In the genomic region with DNA sequence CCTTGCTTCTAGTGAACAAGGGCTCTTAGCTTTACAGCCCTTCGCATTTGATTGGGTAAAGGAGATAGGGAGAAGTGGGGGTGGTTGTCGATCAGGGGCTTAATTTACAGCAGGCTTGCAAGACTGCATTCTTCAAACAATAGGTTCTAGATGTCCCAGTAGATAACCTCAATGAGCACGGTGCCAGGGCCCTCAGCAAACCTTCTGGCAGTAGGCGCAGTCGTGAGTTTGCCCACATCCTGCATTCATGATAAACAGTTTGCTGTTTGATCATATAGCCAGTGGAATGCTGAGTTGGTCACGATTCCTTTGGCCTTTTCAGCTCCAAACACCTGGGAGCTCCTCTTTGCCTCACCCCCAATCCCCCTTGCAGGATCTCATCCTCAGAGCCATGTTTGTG, we compare ENCODE assay signal across 26 cellular contexts. TPM values are rescaled to one million over a fixed set of nuclear protein-coding genes. Genes with fewer than 3 reads are reported as not detected.
DNase-seq lines count a peak whose midpoint lies in the region; ATAC-seq, FAIRE-seq and TF ChIP-seq lines count a peak whose summit lies in the region.
"Had no signal": no experiment of that assay in that cellular context is flagged by ENCODE, and none has a peak within 500 bp of the region (broad histone marks: within the 10 kb centered on the region; RNA-seq: fewer than 3 reads in every experiment).

No MANE protein-coding gene starts in this region.

- peaks cover 46% of the 10 kb centered on the region for H3K4me1 Mint-ChIP-seq in activated CD4-positive, alpha-beta T cell treated with anti-CD3 and anti-CD28 coated beads for 36 hours
- peaks cover 21% of the 10 kb centered on the region for H3K4me1 Mint-ChIP-seq in CD4-positive, alpha-beta T cell (ENCODE audit: low read depth)
- peaks cover 22% of the 10 kb centered on the region; the same call in 1 of the 2 replicates for H3K4me1 Mint-ChIP-seq in WTC11
- peaks cover 8 to 34% of the 10 kb centered on the region in 2 donors for H3K4me1 Mint-ChIP-seq in effector memory CD8-positive, alpha-beta T cell (ENCODE audit: low read depth in 2 of 2)

- H3K4me3 Mint-ChIP-seq in activated CD4-positive, alpha-beta T cell treated with anti-CD3 and anti-CD28 coated beads for 36 hours: no peak overlapping the region
- peak overlapping the region; percentile 45 for H3K4me3 Mint-ChIP-seq in CD4-positive, alpha-beta T cell
- H3K4me3 Mint-ChIP-seq in WTC11: no peak overlapping the region
- no peak overlapping the region for H3K4me3 Mint-ChIP-seq in effector memory CD8-positive, alpha-beta T cell
- H3K4me3 Mint-ChIP-seq: GM23338; stimulated activated memory B cell treated with anti-CD40 and anti-IgM and Interleukin-4, amounts not matched to agents 10 μg/mL and 1 μg/mL and 100 μg/mL, for 72 hours had no signal

- peaks cover 9% of the 10 kb centered on the region for H3K9me3 Mint-ChIP-seq in activated CD4-positive, alpha-beta T cell treated with anti-CD3 and anti-CD28 coated beads for 36 hours (ENCODE audit: low read depth)
- H3K9me3 Mint-ChIP-seq in CD4-positive, alpha-beta T cell: peaks cover 3% of the 10 kb centered on the region
- peaks cover 12% of the 10 kb centered on the region for H3K9me3 Mint-ChIP-seq in WTC11
- peaks cover 0 to 6% of the 10 kb centered on the region in 2 donors for H3K9me3 Mint-ChIP-seq in effector memory CD8-positive, alpha-beta T cell

- peak overlapping the region; percentile 58 for H3K27ac ChIP-seq in CD4-positive, alpha-beta T cell (ENCODE audit: low read depth, low read length)
- no peak overlapping the region for H3K27ac ChIP-seq in kidney (ENCODE audit: low read depth in 2 of 2, low read length in 2 of 2)
- H3K27ac ChIP-seq: brain microvascular endothelial cell, gastroesophageal sphincter, upper lobe of left lung had no signal

- no peaks in the 10 kb centered on the region for H3K4me1 ChIP-seq in kidney (ENCODE audit: control insufficient read depth in 1 of 2, insufficient read depth in 1 of 2, low read depth in 1 of 2, low read length in 2 of 2)
- H3K4me1 ChIP-seq: gastroesophageal sphincter had no signal

- H3K4me3 ChIP-seq in kidney (ENCODE audit: low read length in 2 of 2): no peak overlapping the region
- H3K4me3 ChIP-seq: gastroesophageal sphincter, GM23338, K562, smooth muscle cell, upper lobe of left lung had no signal

- POLR2A ChIA-PET in activated CD4-positive, alpha-beta T cell treated with anti-CD3 and anti-CD28 coated beads for 36 hours (lab: Charles Lee): no interaction called here
- POLR2A ChIA-PET in CD4-positive, alpha-beta T cell (lab: Charles Lee): interaction anchor here (1.5 to 2.8 kb wide), 2 partner anchors 10 to 11 kb away, joined by 3 to 6 read pairs; no protein-coding TSS in a partner anchor
- POLR2A ChIA-PET in WTC11 (lab: Charles Lee): no interaction called here

- intact Hi-C loops in activated CD4-positive, alpha-beta T cell treated with anti-CD3 and anti-CD28 coated beads for 36 hours (cut with DNase I, micrococcal nuclease): no loop called here
- intact Hi-C loops in CD4-positive, alpha-beta T cell (cut with DNase I, micrococcal nuclease): no loop called here
- intact Hi-C loops in kidney (cut with DNase I): no loop called here

- H3K9me3 ChIP-seq in CD4-positive, alpha-beta T cell (ENCODE audit: control insufficient read depth, low read length): peaks cover 16% of the 10 kb centered on the region
- H3K9me3 ChIP-seq in kidney (ENCODE audit: control insufficient read depth in 1 of 2, low read length in 2 of 2): no peaks in the 10 kb centered on the region
- H3K9me3 ChIP-seq: gastroesophageal sphincter, upper lobe of left lung had no signal

- FAIRE-seq in kidney (lab: Jason Lieb, UNC): no peak
- FAIRE-seq: K562 had no signal

- CTCF ChIA-PET in activated CD4-positive, alpha-beta T cell treated with anti-CD3 and anti-CD28 coated beads for 36 hours (lab: Charles Lee): interaction anchor here (0.6 to 3.0 kb wide), 2 partner anchors 28 to 110 kb away, joined by 3 to 13 read pairs; partner anchors contain the start of gene SUN5
- CTCF ChIA-PET in CD4-positive, alpha-beta T cell (lab: Charles Lee): no interaction called here
- CTCF ChIA-PET in WTC11 (lab: Charles Lee): interaction anchor here (3.0 kb wide), 1 partner anchor 19 kb away, joined by 16 read pairs; no protein-coding TSS in a partner anchor

- no peak for DNase-seq in activated CD4-positive, alpha-beta T cell treated with anti-CD3 and anti-CD28 coated beads for 36 hours
- DNase-seq in activated CD4-positive, alpha-beta T cell treated with anti-CD3 and anti-CD28 coated beads, Interleukin-2, amount 50 U/mL, for 1 hour: no peak
- peak in 1 of 10 experiments; percentile 33 for DNase-seq in CD4-positive, alpha-beta T cell
- peak; percentile 2 for DNase-seq in WTC11 (ENCODE audit: low spot score)
- DNase-seq in kidney: peak; percentile 21
- no peak for DNase-seq in NCI-H187 treated with DMSO at 0.1 percent for 48 hours (lab: John Stamatoyannopoulos, UW)
- no peak for DNase-seq in effector memory CD8-positive, alpha-beta T cell
- DNase-seq: 8988T, brain microvascular endothelial cell, C1 segment of cervical spinal cord, dermis blood vessel endothelial cell, DMS79, NCI-H1092 treated with DMSO at 0.1 percent for 48 hours, NCI-H748 treated with DMSO at 0.1 percent for 48 hours, upper lobe of left lung had no signal

- H3K27me3 Mint-ChIP-seq in activated CD4-positive, alpha-beta T cell treated with anti-CD3 and anti-CD28 coated beads for 36 hours: no peaks in the 10 kb centered on the region
- H3K27me3 Mint-ChIP-seq in CD4-positive, alpha-beta T cell: no peaks in the 10 kb centered on the region
- H3K27me3 Mint-ChIP-seq in WTC11 (ENCODE audit: low read depth): no peaks in the 10 kb centered on the region
- no peaks in the 10 kb centered on the region for H3K27me3 Mint-ChIP-seq in effector memory CD8-positive, alpha-beta T cell
- H3K27me3 Mint-ChIP-seq: progenitor cell of endocrine pancreas; stimulated activated memory B cell treated with anti-CD40 and anti-IgM and Interleukin-4, amounts not matched to agents 10 μg/mL and 1 μg/mL and 100 μg/mL, for 72 hours had no signal

- H3K36me3 ChIP-seq in kidney (ENCODE audit: control insufficient read depth in 1 of 2, insufficient read depth in 2 of 2, low read length in 2 of 2): no peaks in the 10 kb centered on the region
- H3K36me3 ChIP-seq: brain microvascular endothelial cell, gastroesophageal sphincter, upper lobe of left lung had no signal

- H3K27me3 ChIP-seq in CD4-positive, alpha-beta T cell (ENCODE audit: control insufficient read depth, insufficient read depth, low read length): no peaks in the 10 kb centered on the region
- H3K27me3 ChIP-seq: brain microvascular endothelial cell, upper lobe of left lung had no signal

- no peak for ATAC-seq in activated CD4-positive, alpha-beta T cell treated with anti-CD3 and anti-CD28 coated beads for 36 hours
- ATAC-seq in CD4-positive, alpha-beta T cell (ENCODE audit: poor library complexity): no peak
- ATAC-seq in WTC11 (no peak), HG03196 (IDR thresholded peaks at IDR 0.05; ENCODE audit: unreplicated experiment) (no peak)
- ATAC-seq in effector memory CD8-positive, alpha-beta T cell (replicated peaks): no peak
- ATAC-seq: gastroesophageal sphincter; GM23338; left lobe of liver; Panc1; stimulated activated memory B cell treated with anti-CD40 and anti-IgM and Interleukin-4, amounts not matched to agents 10 μg/mL and 1 μg/mL and 100 μg/mL, for 72 hours had no signal

- peak overlapping the region; percentile 79 for H3K27ac Mint-ChIP-seq in activated CD4-positive, alpha-beta T cell treated with anti-CD3 and anti-CD28 coated beads for 36 hours
- H3K27ac Mint-ChIP-seq in CD4-positive, alpha-beta T cell: no peak overlapping the region
- no peak overlapping the region for H3K27ac Mint-ChIP-seq in WTC11
- H3K27ac Mint-ChIP-seq in effector memory CD8-positive, alpha-beta T cell: peak overlapping the region in 1 of 2 donors; percentile 64
- H3K27ac Mint-ChIP-seq: GM23338; stimulated activated memory B cell treated with anti-CD40 and anti-IgM and Interleukin-4, amounts not matched to agents 10 μg/mL and 1 μg/mL and 100 μg/mL, for 72 hours had no signal

- H3K9ac ChIP-seq in kidney (ENCODE audit: low read length in 2 of 2): no peak overlapping the region

- H3K36me3 Mint-ChIP-seq in activated CD4-positive, alpha-beta T cell treated with anti-CD3 and anti-CD28 coated beads for 36 hours (ENCODE audit: low read depth): peaks cover 11% of the 10 kb centered on the region
- H3K36me3 Mint-ChIP-seq in CD4-positive, alpha-beta T cell (ENCODE audit: low read depth): peaks cover 5% of the 10 kb centered on the region
- H3K36me3 Mint-ChIP-seq in WTC11: peaks cover 9% of the 10 kb centered on the region; the same call in 1 of the 2 replicates
- H3K36me3 Mint-ChIP-seq in effector memory CD8-positive, alpha-beta T cell (ENCODE audit: insufficient read depth): peaks cover 6% of the 10 kb centered on the region

- no peak for TF ChIP-seq CTCF in CD4-positive, alpha-beta T cell (IDR thresholded peaks at IDR 0.05)
- TF ChIP-seq CTCF in WTC11 (IDR thresholded peaks at IDR 0.05): no peak
- no peak for TF ChIP-seq CTCF in kidney (IDR thresholded peaks at IDR 0.05; ENCODE audit: borderline replicate concordance, extremely low read depth, insufficient read depth)

TF ChIP-seq in WTC11, 78 proteins besides CTCF, POLR2A, EP300 and RAD21:
- no peak for TF ChIP-seq ZNF232 (CRISPR knock-in tag; IDR thresholded peaks at IDR 0.05)
- no peak for TF ChIP-seq RORB (CRISPR knock-in tag; IDR thresholded peaks at IDR 0.05)
- no peak for TF ChIP-seq NFATC4 (CRISPR knock-in tag; IDR thresholded peaks at IDR 0.05)
- TF ChIP-seq CBFB (CRISPR knock-in tag; IDR thresholded peaks at IDR 0.05; ENCODE audit: low read depth): no peak
- TF ChIP-seq ZBTB21 (CRISPR knock-in tag; IDR thresholded peaks at IDR 0.05; ENCODE audit: borderline replicate concordance): no peak

RNA-seq across cellular contexts. Expression of gene SUN5, which starts 27.5 kb away (rescaled TPM):
- total RNA-seq in activated CD4-positive, alpha-beta T cell treated with anti-CD3 and anti-CD28 coated beads for 36 hours: not detected
- not detected for total RNA-seq in CD4-positive, alpha-beta T cell
- not detected in 3 replicates for total RNA-seq in WTC11 (2021)
- not detected for total RNA-seq in kidney
- not detected for polyA plus RNA-seq in kidney (ENCODE audit: insufficient read depth, low read depth, low replicate concordance)
- total RNA-seq: dermis blood vessel endothelial cell, gastroesophageal sphincter, GM23338, K562, left lobe of liver, myocyte, progenitor cell of endocrine pancreas, smooth muscle cell, upper lobe of left lung had no signal
- polyA plus RNA-seq: esophagus, GM23338, K562, smooth muscle cell had no signal

RNA-seq across cellular contexts. Expression of gene BPIFB2, which starts 30.8 kb away (rescaled TPM):
- total RNA-seq in activated CD4-positive, alpha-beta T cell treated with anti-CD3 and anti-CD28 coated beads for 36 hours: not detected
- not detected for total RNA-seq in CD4-positive, alpha-beta T cell
- total RNA-seq in WTC11 (2021): 0.09 TPM in 3 replicates
- not detected for total RNA-seq in kidney
- not detected for polyA plus RNA-seq in kidney (ENCODE audit: insufficient read depth, low read depth, low replicate concordance)
- total RNA-seq: dermis blood vessel endothelial cell, GM23338, K562, myocyte, progenitor cell of endocrine pancreas, smooth muscle cell had no signal
- polyA plus RNA-seq: GM23338, K562, smooth muscle cell had no signal

RNA-seq across cellular contexts. Expression of gene BPIFB6, which starts 54.7 kb away (rescaled TPM):
- total RNA-seq in activated CD4-positive, alpha-beta T cell treated with anti-CD3 and anti-CD28 coated beads for 36 hours: not detected
- not detected for total RNA-seq in CD4-positive, alpha-beta T cell
- not detected in 3 replicates for total RNA-seq in WTC11 (2021)
- not detected for total RNA-seq in kidney
- not detected for polyA plus RNA-seq in kidney (ENCODE audit: insufficient read depth, low read depth, low replicate concordance)
- total RNA-seq: dermis blood vessel endothelial cell, gastroesophageal sphincter, GM23338, K562, left lobe of liver, myocyte, progenitor cell of endocrine pancreas, smooth muscle cell, upper lobe of left lung had no signal
- polyA plus RNA-seq: esophagus, GM23338, K562, smooth muscle cell had no signal

Comparison
In these comparisons a context has a peak if more than half of its experiments do, and no peak if none do; other contexts are left out.
1. DNase-seq: peak in WTC11 (single experiment) and kidney (single experiment); none in activated CD4-positive, alpha-beta T cell treated with anti-CD3 and anti-CD28 coated beads for 36 hours (single experiment), activated CD4-positive, alpha-beta T cell treated with anti-CD3 and anti-CD28 coated beads, Interleukin-2, amount 50 U/mL, for 1 hour (single experiment), NCI-H187 treated with DMSO at 0.1 percent for 48 hours (single experiment) and effector memory CD8-positive, alpha-beta T cell (0 of 3).